ENCODE assay signal across 19 cellular contexts in the genomic region with DNA sequence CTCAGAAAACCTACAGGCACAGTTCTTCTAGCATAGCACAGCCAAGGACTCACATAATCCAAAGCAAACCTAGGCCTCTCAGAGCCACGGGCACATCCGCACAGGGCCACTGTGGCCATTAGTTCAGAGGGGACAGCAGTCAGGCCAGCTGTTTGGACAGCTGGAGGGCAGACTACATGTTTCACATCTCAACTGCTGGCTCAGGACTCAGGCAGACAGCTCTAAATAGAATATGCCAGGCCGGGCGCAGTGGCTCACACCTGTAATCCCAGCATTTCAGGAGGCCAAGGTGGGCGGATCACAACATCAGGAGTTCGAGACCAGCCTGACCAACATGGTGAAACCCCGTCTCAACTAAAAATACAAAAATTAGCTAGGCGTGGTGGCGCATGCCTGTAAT. TPM values are rescaled to one million over a fixed set of nuclear protein-coding genes. Genes with fewer than 3 reads are reported as not detected.
"Had no signal": no experiment of that assay in that cellular context is flagged by ENCODE, and none has a peak within 500 bp of the region (broad histone marks: within the 10 kb centered on the region; RNA-seq: fewer than 3 reads in every experiment).

No MANE protein-coding gene starts in this region.

- DNase-seq: esophagus squamous epithelium; foreskin fibroblast; glutamatergic neuron; islet precursor cell; mammary epithelial cell; naive thymus-derived CD4-positive, alpha-beta T cell; nephron progenitor cell; sigmoid colon; stimulated activated CD4-positive, alpha-beta T cell treated with anti-CD3 and anti-CD28 coated beads, Interleukin-12 subunit alpha, Interleukin-12 subunit beta, amount 100 ng/mL, for 4 hours; stimulated activated naive CD4-positive, alpha-beta T cell; tibial artery; upper lobe of left lung; uterus had no signal

- H3K9me3 ChIP-seq: esophagus squamous epithelium, gastroesophageal sphincter, sigmoid colon, tibial artery, upper lobe of left lung, uterus had no signal

- H3K4me3 Mint-ChIP-seq: dendritic cell treated with granulocyte-macrophage colony-stimulating factor and Interleukin-4, amounts not matched to agents 40 ng/mL and 50 ng/mL, for 4 days; nephron progenitor cell had no signal

- ATAC-seq: gastroesophageal sphincter had no signal

- H3K36me3 ChIP-seq: uterus had no signal

- H3K4me1 Mint-ChIP-seq: nephron progenitor cell had no signal

- H3K4me1 ChIP-seq: esophagus squamous epithelium, gastroesophageal sphincter, sigmoid colon, tibial artery, upper lobe of left lung, uterus had no signal

- H3K27ac Mint-ChIP-seq: dendritic cell treated with granulocyte-macrophage colony-stimulating factor and Interleukin-4, amounts not matched to agents 40 ng/mL and 50 ng/mL, for 4 days; nephron progenitor cell had no signal

- H3K27me3 Mint-ChIP-seq: dendritic cell treated with granulocyte-macrophage colony-stimulating factor and Interleukin-4, amounts not matched to agents 40 ng/mL and 50 ng/mL, for 4 days; naive thymus-derived CD4-positive, alpha-beta T cell had no signal

- H3K4me3 ChIP-seq: esophagus squamous epithelium, gastroesophageal sphincter, sigmoid colon, skin epidermis, tibial artery, upper lobe of left lung, uterus had no signal

- H3K9me3 Mint-ChIP-seq: dendritic cell treated with granulocyte-macrophage colony-stimulating factor and Interleukin-4, amounts not matched to agents 40 ng/mL and 50 ng/mL, for 4 days; naive thymus-derived CD4-positive, alpha-beta T cell; nephron progenitor cell had no signal

- H3K27me3 ChIP-seq: esophagus squamous epithelium, gastroesophageal sphincter, sigmoid colon, tibial artery, upper lobe of left lung, uterus had no signal

- H3K27ac ChIP-seq: esophagus squamous epithelium, gastroesophageal sphincter, sigmoid colon, skin epidermis, tibial artery, upper lobe of left lung, uterus had no signal

RNA-seq across cellular contexts. Expression of a gene that starts 28.0 kb away (rescaled TPM):
- total RNA-seq: epithelial cell of proximal tubule, left lobe of liver, pulmonary artery endothelial cell had no signal
- polyA plus RNA-seq: naive thymus-derived CD4-positive, alpha-beta T cell had no signal
